In the genomic region with DNA sequence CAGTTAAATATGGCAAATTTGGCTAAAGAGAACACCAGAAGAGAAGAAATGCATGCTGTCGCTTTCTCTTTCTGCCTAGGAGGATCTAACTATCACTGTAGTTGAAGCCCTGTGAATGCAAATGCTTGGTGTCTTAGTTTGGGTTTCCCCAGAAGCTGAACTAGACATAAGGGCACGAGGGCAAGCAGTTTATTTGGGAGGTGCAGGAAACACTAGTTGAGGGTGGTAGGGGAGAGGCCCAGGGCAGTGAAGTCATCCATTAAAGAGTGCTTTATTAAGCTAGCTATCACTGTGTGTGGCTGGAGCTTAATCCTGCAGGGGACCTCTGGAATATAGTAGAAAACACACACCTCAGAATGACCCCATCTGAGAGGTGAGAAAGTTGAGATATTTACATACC, we compare ENCODE assay signal across 1 cellular context.
TF ChIP-seq lines count a peak whose summit lies in the region.

No MANE protein-coding gene starts in this region.

TF ChIP-seq in H1, 55 proteins besides CTCF, POLR2A, EP300 and RAD21:
- TF ChIP-seq CBX5 (IDR thresholded peaks at IDR 0.05; ENCODE audit: low read depth, low read length) (no peak), ZNF274 (IDR thresholded peaks at IDR 0.05; ENCODE audit: borderline replicate concordance, extremely low read depth, low read length) (no peak), NANOG (IDR thresholded peaks at IDR 0.05; ENCODE audit: insufficient read depth, low read depth, low read length, poor library complexity, severe bottlenecking) (no peak), CREB1 (IDR thresholded peaks at IDR 0.05) (no peak), SP1 (IDR thresholded peaks at IDR 0.05; ENCODE audit: low read depth, low read length) (no peak), TAF7 (optimal IDR thresholded peaks at IDR 0.05; ENCODE audit: borderline replicate concordance, low read depth, low read length) (no peak), KDM5A (IDR thresholded peaks at IDR 0.05; ENCODE audit: low read length) (no peak), KDM1A (IDR thresholded peaks at IDR 0.05; ENCODE audit: borderline replicate concordance, low read length) (no peak), SIX5 (IDR thresholded peaks at IDR 0.05; ENCODE audit: low read depth, low read length) (no peak), KDM4A (IDR thresholded peaks at IDR 0.05; ENCODE audit: low read depth, low read length, severe bottlenecking) (no peak), MAX (IDR thresholded peaks at IDR 0.05) (no peak), RBBP5 (IDR thresholded peaks at IDR 0.05; ENCODE audit: borderline replicate concordance, low read depth, low read length) (no peak), POLR2AphosphoS5 (IDR thresholded peaks at IDR 0.05; ENCODE audit: low read depth, low read length) (no peak), CHD7 (IDR thresholded peaks at IDR 0.05; ENCODE audit: insufficient replicate concordance, low read length) (no peak), CTBP2 (IDR thresholded peaks at IDR 0.05; ENCODE audit: borderline replicate concordance, insufficient read depth, insufficient read length, low read length) (no peak), BACH1 (IDR thresholded peaks at IDR 0.05; ENCODE audit: low read length) (no peak)
